In genomic region chr14:93759781-93760307, GRCh38 we compare ENCODE assay signal across 11 cellular contexts. TPM values are rescaled to one million over a fixed set of nuclear protein-coding genes. Genes with fewer than 3 reads are reported as not detected.
DNase-seq lines count a peak whose midpoint lies in the region; ATAC-seq lines count a peak whose summit lies in the region.
"Had no signal": no experiment of that assay in that cellular context is flagged by ENCODE, and none has a peak within 500 bp of the region (broad histone marks: within the 10 kb centered on the region; RNA-seq: fewer than 3 reads in every experiment).

No MANE protein-coding gene starts in this region.

- no peak overlapping the region for H3K27ac Mint-ChIP-seq in stimulated activated memory B cell treated with anti-CD40 and anti-IgM and Interleukin-4, amounts not matched to agents 10 μg/mL and 1 μg/mL and 100 μg/mL, for 72 hours

- no peaks in the 10 kb centered on the region for H3K36me3 Mint-ChIP-seq in stimulated activated memory B cell treated with anti-CD40 and anti-IgM and Interleukin-4, amounts not matched to agents 10 μg/mL and 1 μg/mL and 100 μg/mL, for 72 hours

- peaks cover 36% of the 10 kb centered on the region for H3K27me3 Mint-ChIP-seq in stimulated activated memory B cell treated with anti-CD40 and anti-IgM and Interleukin-4, amounts not matched to agents 10 μg/mL and 1 μg/mL and 100 μg/mL, for 72 hours

- ATAC-seq in left colon (no peak), GM18867 (IDR thresholded peaks at IDR 0.05; ENCODE audit: unreplicated experiment) (no peak)
- peak; percentile 5 for ATAC-seq in stimulated activated memory B cell treated with anti-CD40 and anti-IgM and Interleukin-4, amounts not matched to agents 10 μg/mL and 1 μg/mL and 100 μg/mL, for 72 hours

- H3K4me3 Mint-ChIP-seq in stimulated activated memory B cell treated with anti-CD40 and anti-IgM and Interleukin-4, amounts not matched to agents 10 μg/mL and 1 μg/mL and 100 μg/mL, for 72 hours, result no peak overlapping the region

- no peaks in the 10 kb centered on the region for H3K4me1 Mint-ChIP-seq in stimulated activated memory B cell treated with anti-CD40 and anti-IgM and Interleukin-4, amounts not matched to agents 10 μg/mL and 1 μg/mL and 100 μg/mL, for 72 hours

- DNase-seq in NCI-H146 treated with DMSO at 0.1 percent for 48 hours (lab: John Stamatoyannopoulos, UW; ENCODE audit: unreplicated experiment), result peak; percentile 30
- DNase-seq in anterior cingulate cortex (lab: John Stamatoyannopoulos, UW), result peak in 36 of 58 donors; percentile 14 to 82 (median 40)
- peak; percentile 12 to 65 for DNase-seq in left colon
- no peak for DNase-seq in SKM-1 treated with dmso at 0.1 percent for 144 hours (lab: John Stamatoyannopoulos, UW; ENCODE audit: unreplicated experiment)
- DNase-seq in SW 1271 (lab: John Stamatoyannopoulos, UW), result no peak
- DNase-seq in activated CD4-positive, CD25-positive, alpha-beta regulatory T cell treated with anti-CD3 and anti-CD28 coated beads, Interleukin-2, amount 50 U/mL, for 72 hours, result no peak
- DNase-seq: KG1, T1000 had no signal

- intact Hi-C loops in left colon (cut with DNase I, micrococcal nuclease), result no loop called here

- no peaks in the 10 kb centered on the region for H3K9me3 Mint-ChIP-seq in stimulated activated memory B cell treated with anti-CD40 and anti-IgM and Interleukin-4, amounts not matched to agents 10 μg/mL and 1 μg/mL and 100 μg/mL, for 72 hours

RNA-seq across cellular contexts. Expression of gene PRIMA1, which starts 28.4 kb away (rescaled TPM):
- total RNA-seq in left colon, result 1 to 10 TPM; 1.8 to 5.3 TPM
- total RNA-seq: fibroblast of villous mesenchyme had no signal

Comparison
In these comparisons a context has a peak if more than half of its experiments do, and no peak if none do; other contexts are left out.
1. DNase-seq: peak in NCI-H146 treated with DMSO at 0.1 percent for 48 hours (single experiment), anterior cingulate cortex (36 of 58) and left colon (2 of 2); none in SKM-1 treated with dmso at 0.1 percent for 144 hours (single experiment), SW 1271 (0 of 2) and activated CD4-positive, CD25-positive, alpha-beta regulatory T cell treated with anti-CD3 and anti-CD28 coated beads, Interleukin-2, amount 50 U/mL, for 72 hours (single experiment).